Comparison of ENCODE assay signal across 11 cellular contexts in the genomic region with DNA sequence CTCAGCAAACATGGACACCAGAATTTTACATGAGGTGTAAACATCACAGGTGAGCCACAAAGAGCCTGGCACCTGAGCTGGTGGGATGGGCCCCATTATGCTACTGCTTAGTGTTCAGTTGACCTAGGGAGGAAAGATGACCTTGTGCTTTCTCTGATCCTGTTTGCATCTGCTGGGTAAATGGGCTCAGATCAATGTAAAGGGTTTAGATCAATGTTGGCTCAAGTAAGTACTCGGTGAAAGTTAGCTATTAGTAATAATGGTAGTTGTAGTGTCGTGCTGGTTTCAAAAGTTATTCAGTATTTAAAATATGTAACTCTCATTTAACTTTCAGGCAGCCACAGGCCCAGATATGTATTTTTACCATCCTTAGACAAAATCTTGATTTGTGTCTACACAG. TPM values are rescaled to one million over a fixed set of nuclear protein-coding genes. Genes with fewer than 3 reads are reported as not detected.
A peak's percentile ranks its signal among the peaks of the same experiment; 100 is the strongest.
DNase-seq lines count a peak whose midpoint lies in the region; ATAC-seq and TF ChIP-seq lines count a peak whose summit lies in the region.
"Had no signal": no experiment of that assay in that cellular context is flagged by ENCODE, and none has a peak within 500 bp of the region (broad histone marks: within the 10 kb centered on the region; RNA-seq: fewer than 3 reads in every experiment).

No MANE protein-coding gene starts in this region.

- H3K79me2 ChIP-seq in OCI-LY3 (ENCODE audit: low read length), result no peaks in the 10 kb centered on the region; the same call in 1 of the 2 replicates

- peak; percentile 63 for ATAC-seq in GM18907 (IDR thresholded peaks at IDR 0.05; ENCODE audit: unreplicated experiment)
- peak; percentile 46 for ATAC-seq in HG02759 (IDR thresholded peaks at IDR 0.05; ENCODE audit: unreplicated experiment)

- no peak for TF ChIP-seq CTCF in OCI-LY3 (IDR thresholded peaks at IDR 0.05; ENCODE audit: low read depth, low read length)
- TF ChIP-seq CTCF in suprapubic skin (IDR thresholded peaks at IDR 0.05), result no peak

- TF ChIP-seq POLR2A in suprapubic skin (IDR thresholded peaks at IDR 0.05), result no peak

- peak overlapping the region; percentile 15; the same call in 1 of the 2 replicates for H3K9ac ChIP-seq in OCI-LY3 (ENCODE audit: low read length)

- peaks cover 27 to 49% (median 48%) of the 10 kb centered on the region in 3 donors for H3K4me1 Mint-ChIP-seq in CD8-positive, alpha-beta memory T cell

- CTCF ChIA-PET in CD8-positive, alpha-beta memory T cell (lab: Charles Lee), result no interaction called here

- H3K4me3 Mint-ChIP-seq in CD8-positive, alpha-beta memory T cell, result peak overlapping the region in 1 of 7 donors; percentile 14
- H3K4me3 Mint-ChIP-seq: nephron progenitor cell had no signal

- no peaks in the 10 kb centered on the region for H3K9me3 ChIP-seq in CD8-positive, alpha-beta memory T cell (ENCODE audit: low read length)
- H3K9me3 ChIP-seq in OCI-LY3 (ENCODE audit: insufficient read depth, low read length) (peaks cover 3% of the 10 kb centered on the region), suprapubic skin (no peaks in the 10 kb centered on the region)

- peaks cover 3 to 6% (median 3%) of the 10 kb centered on the region in 5 donors for H3K9me3 Mint-ChIP-seq in CD8-positive, alpha-beta memory T cell

- no peaks in the 10 kb centered on the region for H3K27me3 ChIP-seq in CD8-positive, alpha-beta memory T cell (ENCODE audit: insufficient read depth, low read length, poor library complexity, severe bottlenecking)
- no peaks in the 10 kb centered on the region for H3K27me3 ChIP-seq in OCI-LY3 (ENCODE audit: low read depth, low read length)
- H3K27me3 ChIP-seq in suprapubic skin, result no peaks in the 10 kb centered on the region

- POLR2A ChIA-PET in CD8-positive, alpha-beta memory T cell (lab: Charles Lee), result no interaction called here

- H3K4me3 ChIP-seq in CD8-positive, alpha-beta memory T cell (ENCODE audit: low read length), result no peak overlapping the region
- H3K4me3 ChIP-seq in OCI-LY3 (ENCODE audit: low read length) (peak overlapping the region; percentile 41), suprapubic skin (no peak overlapping the region)

- peak overlapping the region; percentile 73 for H3K4me2 ChIP-seq in OCI-LY3 (ENCODE audit: low read length)

- H3K27me3 Mint-ChIP-seq in CD8-positive, alpha-beta memory T cell, result no peaks in the 10 kb centered on the region

- no peak overlapping the region for H3K27ac ChIP-seq in CD8-positive, alpha-beta memory T cell (ENCODE audit: low read depth, low read length)
- peak overlapping the region; percentile 85 for H3K27ac ChIP-seq in OCI-LY3 (ENCODE audit: low read length)
- no peak overlapping the region for H3K27ac ChIP-seq in suprapubic skin

- H3K36me3 ChIP-seq in CD8-positive, alpha-beta memory T cell (ENCODE audit: insufficient read depth, low read length), result no peaks in the 10 kb centered on the region
- H3K36me3 ChIP-seq in OCI-LY3 (replicated peaks; ENCODE audit: low read depth, low read length), result peaks cover 31% of the 10 kb centered on the region
- H3K36me3 ChIP-seq in suprapubic skin, result no peaks in the 10 kb centered on the region

- WGBS in suprapubic skin, result 90% methylated on average over 2 of the region's 2 CpGs

- peaks cover 16% of the 10 kb centered on the region for H3K4me1 ChIP-seq in CD8-positive, alpha-beta memory T cell (ENCODE audit: insufficient read depth, low read length)
- H3K4me1 ChIP-seq in OCI-LY3 (ENCODE audit: low read length) (peaks cover 46% of the 10 kb centered on the region), suprapubic skin (peaks cover 5% of the 10 kb centered on the region)

- H4K20me1 ChIP-seq in OCI-LY3 (ENCODE audit: insufficient read depth, low read length), result peaks cover 3% of the 10 kb centered on the region; the same call in 1 of the 2 replicates

- no peak for DNase-seq in CD8-positive, alpha-beta memory T cell
- DNase-seq in activated gamma-delta T cell (lab: John Stamatoyannopoulos, UW) (no peak), 8988T (no peak), NCI-H1417 (lab: John Stamatoyannopoulos, UW) (no peak), suprapubic skin (ENCODE audit: low spot score in 2 of 2) (no peak)
- DNase-seq: activated T-cell treated with anti-CD3 and anti-CD28 coated beads, Interleukin-2, amount 50 U/mL, for 48 hours; NCI-H1092; nephron progenitor cell had no signal

- no peak overlapping the region for H2AFZ ChIP-seq in OCI-LY3 (ENCODE audit: low read depth, low read length)

- no peak for TF ChIP-seq EP300 in suprapubic skin (IDR thresholded peaks at IDR 0.05)

- peak overlapping the region; percentile 15 to 93 (median 70) for H3K27ac Mint-ChIP-seq in CD8-positive, alpha-beta memory T cell
- H3K27ac Mint-ChIP-seq: nephron progenitor cell had no signal

- peaks cover 11 to 30% (median 12%) of the 10 kb centered on the region in 3 donors for H3K36me3 Mint-ChIP-seq in CD8-positive, alpha-beta memory T cell

RNA-seq across cellular contexts. Expression of gene ABHD3, which starts 19.8 kb away (rescaled TPM):
- total RNA-seq in CD8-positive, alpha-beta memory T cell, result 10 to 100 TPM; 30.0 to 31.3 TPM
- polyA plus RNA-seq in CD8-positive, alpha-beta memory T cell, result 30.6 TPM
- 10 to 100 TPM in 1 of 4 donors, 1 to 10 TPM in 3; 4.7 to 18.5 (median 6.8) TPM for total RNA-seq in suprapubic skin

RNA-seq across cellular contexts. Expression of gene MIB1, which starts 55.9 kb away (rescaled TPM):
- 10 to 100 TPM; 45.8 to 47.0 TPM for total RNA-seq in CD8-positive, alpha-beta memory T cell
- polyA plus RNA-seq in CD8-positive, alpha-beta memory T cell, result 3.8 TPM
- total RNA-seq in suprapubic skin, result 10 to 100 TPM; 16.6 to 25.4 (median 24.1) TPM
